ENCODE assay signal across 8 cellular contexts in the genomic region with DNA sequence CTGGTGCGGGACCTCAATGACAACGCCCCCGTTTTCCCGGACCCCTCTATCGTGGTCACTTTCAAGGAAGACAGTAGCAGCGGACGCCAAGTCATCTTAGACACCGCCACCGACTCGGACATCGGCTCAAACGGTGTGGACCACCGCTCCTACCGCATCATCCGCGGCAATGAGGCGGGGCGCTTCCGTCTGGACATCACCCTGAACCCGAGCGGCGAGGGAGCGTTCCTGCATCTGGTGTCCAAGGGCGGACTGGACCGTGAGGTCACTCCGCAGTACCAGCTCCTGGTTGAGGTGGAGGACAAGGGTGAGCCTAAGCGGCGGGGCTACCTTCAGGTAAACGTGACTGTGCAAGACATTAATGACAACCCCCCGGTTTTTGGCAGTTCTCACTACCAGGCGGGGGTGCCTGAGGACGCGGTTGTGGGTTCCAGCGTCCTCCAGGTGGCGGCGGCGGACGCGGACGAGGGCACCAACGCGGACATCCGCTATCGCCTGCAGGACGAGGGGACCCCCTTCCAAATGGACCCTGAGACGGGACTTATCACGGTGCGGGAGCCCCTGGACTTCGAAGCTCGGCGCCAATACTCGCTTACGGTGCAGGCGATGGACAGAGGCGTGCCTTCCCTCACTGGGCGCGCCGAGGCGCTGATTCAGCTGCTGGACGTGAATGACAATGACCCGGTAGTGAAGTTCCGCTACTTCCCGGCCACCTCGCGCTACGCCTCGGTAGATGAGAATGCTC. TPM values are rescaled to one million over a fixed set of nuclear protein-coding genes. Genes with fewer than 3 reads are reported as not detected.
DNase-seq lines count a peak whose midpoint lies in the region; ATAC-seq and TF ChIP-seq lines count a peak whose summit lies in the region.

No MANE protein-coding gene starts in this region.

- peak overlapping the region; percentile 26 for H3K27ac ChIP-seq in right cardiac atrium (ENCODE audit: low read length)

- TF ChIP-seq CTCF in activated B cell treated with CpG ODN at 0.5 μM for 24 hours (IDR thresholded peaks at IDR 0.05), result no peak

- ATAC-seq in activated B cell treated with CpG ODN at 0.5 μM for 24 hours (ENCODE audit: low read depth) (no peak), right cardiac atrium (peak in 1 of 2 donors; percentile 38)

- H3K27me3 ChIP-seq in right cardiac atrium (ENCODE audit: control insufficient read depth, insufficient read depth), result no peaks in the 10 kb centered on the region

- peaks cover 46% of the 10 kb centered on the region for H3K27me3 Mint-ChIP-seq in activated B cell treated with CpG ODN at 0.5 μM for 24 hours

- peak overlapping the region; percentile 80 for H3K4me3 Mint-ChIP-seq in activated B cell treated with CpG ODN at 0.5 μM for 24 hours

- intact Hi-C loops in activated B cell treated with CpG ODN at 0.5 μM for 24 hours (cut with micrococcal nuclease) (no loop called here), right cardiac atrium (cut with DNase I) (loop anchor here in 2 of 4 donors (5.0 to 10.0 kb wide), 2 partner anchors 425 to 1288 kb away; no protein-coding TSS in a partner anchor), posterior cingulate gyrus (cut with DNase I) (loop anchor here (5.0 kb wide), 1 partner anchor 115 kb away; no protein-coding TSS in a partner anchor)

- H3K4me1 ChIP-seq in right cardiac atrium (ENCODE audit: control insufficient read depth, insufficient read depth, low read length), result peaks cover 6% of the 10 kb centered on the region

- H3K9me3 ChIP-seq in right cardiac atrium (ENCODE audit: control insufficient read depth, low read length), result no peaks in the 10 kb centered on the region

- no peaks in the 10 kb centered on the region for H3K9me3 Mint-ChIP-seq in activated B cell treated with CpG ODN at 0.5 μM for 24 hours

- under 1% methylated on average over 67 of the region's 67 CpGs for WGBS in right cardiac atrium

- peak overlapping the region; percentile 81 for H3K4me3 ChIP-seq in right cardiac atrium (ENCODE audit: low read length)

- CTCF ChIA-PET in activated B cell treated with CpG ODN at 0.5 μM for 24 hours (lab: Charles Lee), result no interaction called here

- POLR2A ChIA-PET in activated B cell treated with CpG ODN at 0.5 μM for 24 hours (lab: Charles Lee), result no interaction called here

- DNase-seq in activated gamma-delta T cell (lab: John Stamatoyannopoulos, UW), result peak; percentile 5
- DNase-seq in activated gamma-delta T cell treated with Interleukin-2 at 50 U/mL for 16 hours, result no peak
- no peak for DNase-seq in activated B cell treated with CpG ODN at 0.5 μM for 24 hours
- DNase-seq in right cardiac atrium, result peak; percentile 65 to 79 (median 76)
- DNase-seq in posterior cingulate gyrus, result peak in 9 of 10 donors; percentile 19 to 91 (median 45)
- no peak for DNase-seq in NCI-H446 treated with DMSO at 0.1 percent for 48 hours (lab: John Stamatoyannopoulos, UW)
- DNase-seq in T-helper 9 cell, result no peak
- no peak for DNase-seq in cerebellum (ENCODE audit: low spot score)

- H3K4me1 Mint-ChIP-seq in activated B cell treated with CpG ODN at 0.5 μM for 24 hours, result peaks cover 42% of the 10 kb centered on the region

- H3K27ac Mint-ChIP-seq in activated B cell treated with CpG ODN at 0.5 μM for 24 hours, result no peak overlapping the region

- H3K36me3 Mint-ChIP-seq in activated B cell treated with CpG ODN at 0.5 μM for 24 hours (ENCODE audit: low read depth), result no peaks in the 10 kb centered on the region

RNA-seq across cellular contexts. Expression of a gene that starts 2.2 kb away (rescaled TPM):
- not detected in 2 replicates for total RNA-seq in activated B cell treated with CpG ODN at 0.5 μM for 24 hours
- 10 to 100 TPM; 13.0 to 18.7 (median 13.6) TPM for total RNA-seq in right cardiac atrium
- 2.8 TPM for polyA plus RNA-seq in right cardiac atrium
- 83.7 TPM for total RNA-seq in cerebellum

Comparison
In these comparisons a context has a peak if more than half of its experiments do, and no peak if none do; other contexts are left out.
1. DNase-seq: peak in activated gamma-delta T cell (single experiment), right cardiac atrium (3 of 3) and posterior cingulate gyrus (9 of 10); none in activated gamma-delta T cell treated with Interleukin-2 at 50 U/mL for 16 hours (single experiment), activated B cell treated with CpG ODN at 0.5 μM for 24 hours (single experiment), NCI-H446 treated with DMSO at 0.1 percent for 48 hours (single experiment), T-helper 9 cell (single experiment) and cerebellum (single experiment).
2. RNA of a gene that starts 2.2 kb away (total RNA-seq): 83.7 TPM in cerebellum (single experiment) and 13.0 to 18.7 TPM in right cardiac atrium; not detected in activated B cell treated with CpG ODN at 0.5 μM for 24 hours; every median in the first group is over 10 times any median in the second.